ENCODE assay signal across 10 cellular contexts in the genomic region with DNA sequence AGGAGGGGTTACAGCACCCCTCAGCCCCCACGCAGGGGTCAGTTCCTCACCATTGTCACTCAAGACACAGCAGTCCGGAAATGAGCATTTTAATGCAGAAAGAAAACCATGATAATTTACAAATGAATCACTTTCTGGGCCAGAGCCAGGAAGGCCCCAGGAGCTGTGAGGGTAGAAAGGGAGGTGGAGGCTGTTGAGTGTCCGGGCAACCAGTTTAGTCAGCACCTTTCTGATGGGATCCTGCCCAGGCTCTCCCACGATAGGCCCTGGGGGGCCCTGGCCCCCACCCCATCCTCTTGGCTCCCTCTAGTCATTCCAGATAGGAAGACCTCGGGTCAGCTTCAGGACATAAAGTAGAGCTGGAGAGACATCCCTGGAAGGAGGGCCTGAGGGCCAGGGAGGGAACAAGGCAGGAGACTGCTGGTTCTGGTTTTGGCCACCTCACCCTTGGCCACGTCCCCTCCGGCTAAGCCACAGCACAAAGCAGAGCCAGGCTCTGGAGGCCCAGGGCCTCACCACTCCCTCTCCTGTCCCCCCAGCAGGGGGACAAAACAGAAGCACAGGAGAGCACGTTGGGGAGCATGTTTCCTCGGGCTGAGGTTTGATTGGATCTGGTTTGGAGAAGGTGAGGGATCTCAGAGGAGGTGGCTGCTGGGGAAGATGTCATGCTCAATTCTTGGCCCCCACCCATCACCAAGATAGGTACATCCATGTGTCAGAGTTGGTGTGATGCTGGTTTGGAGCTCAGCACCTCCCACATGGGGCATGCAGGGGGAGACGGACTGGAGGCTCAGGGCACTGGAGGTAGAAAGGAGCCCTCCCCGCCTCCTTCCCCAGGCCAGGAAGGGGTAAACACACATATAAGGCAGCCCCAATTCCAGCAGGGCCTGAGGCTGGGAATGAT. TPM values are rescaled to one million over a fixed set of nuclear protein-coding genes. Genes with fewer than 3 reads are reported as not detected.
DNase-seq lines count a peak whose midpoint lies in the region; ATAC-seq and TF ChIP-seq lines count a peak whose summit lies in the region.
"Had no signal": no experiment of that assay in that cellular context is flagged by ENCODE, and none has a peak within 500 bp of the region (broad histone marks: within the 10 kb centered on the region; RNA-seq: fewer than 3 reads in every experiment).

No MANE protein-coding gene starts in this region.

- peak overlapping the region; percentile 88 for H3K4me2 ChIP-seq in parathyroid adenoma (ENCODE audit: low read length)

- no peaks in the 10 kb centered on the region for H3K36me3 Mint-ChIP-seq in T-helper 2 cell treated with Interferon-gamma antibody and Interleukin-4, amounts not matched to agents 5 μg/mL and 100 μg/mL, for 36 hours (ENCODE audit: low read depth)
- H3K36me3 Mint-ChIP-seq in activated naive CD8-positive, alpha-beta T cell treated with anti-CD3 and anti-CD28 coated beads for 36 hours: no peaks in the 10 kb centered on the region
- H3K36me3 Mint-ChIP-seq in activated CD8-positive, alpha-beta T cell treated with anti-CD3 and anti-CD28 coated beads for 36 hours (ENCODE audit: low read depth): no peaks in the 10 kb centered on the region

- intact Hi-C loops in activated CD8-positive, alpha-beta T cell treated with anti-CD3 and anti-CD28 coated beads for 36 hours (cut with micrococcal nuclease): no loop called here

- TF ChIP-seq CTCF in RWPE1 (conservative IDR thresholded peaks at IDR 0.05; ENCODE audit: low read depth) (no peak), parathyroid adenoma (IDR thresholded peaks at IDR 0.05) (no peak)
- TF ChIP-seq CTCF in activated CD8-positive, alpha-beta T cell treated with anti-CD3 and anti-CD28 coated beads for 36 hours (IDR thresholded peaks at IDR 0.05): no peak

- H3K27me3 ChIP-seq in esophagus (ENCODE audit: control insufficient read depth in 1 of 2, insufficient read depth in 2 of 2, low read length in 2 of 2): no peaks in the 10 kb centered on the region
- H3K27me3 ChIP-seq in parathyroid adenoma (ENCODE audit: control insufficient read depth, insufficient read depth, low read length): no peaks in the 10 kb centered on the region

- no peaks in the 10 kb centered on the region for H3K79me2 ChIP-seq in parathyroid adenoma

- DNase-seq in EL (peak; percentile 96), RWPE1 (ENCODE audit: low spot score) (peak; percentile 96), nucleus accumbens (lab: John Stamatoyannopoulos, UW) (no peak)
- no peak for DNase-seq in T-helper 2 cell treated with Interferon-gamma antibody and Interleukin-4, amounts not matched to agents 5 μg/mL and 100 μg/mL, for 36 hours (ENCODE audit: low spot score)
- no peak for DNase-seq in activated naive CD8-positive, alpha-beta T cell treated with anti-CD3 and anti-CD28 coated beads for 36 hours
- no peak for DNase-seq in activated CD8-positive, alpha-beta T cell treated with anti-CD3 and anti-CD28 coated beads for 36 hours
- DNase-seq: MM.1S had no signal

- no peak overlapping the region for H2AFZ ChIP-seq in parathyroid adenoma

- H3K4me1 ChIP-seq in esophagus (ENCODE audit: control insufficient read depth in 2 of 2, insufficient read depth in 2 of 2, low read length in 1 of 2): peaks cover 2 to 19% of the 10 kb centered on the region in 2 donors
- H3K4me1 ChIP-seq in parathyroid adenoma: peaks cover 32% of the 10 kb centered on the region

- H3K9me3 Mint-ChIP-seq in T-helper 2 cell treated with Interferon-gamma antibody and Interleukin-4, amounts not matched to agents 5 μg/mL and 100 μg/mL, for 36 hours: no peaks in the 10 kb centered on the region
- no peaks in the 10 kb centered on the region for H3K9me3 Mint-ChIP-seq in activated naive CD8-positive, alpha-beta T cell treated with anti-CD3 and anti-CD28 coated beads for 36 hours
- H3K9me3 Mint-ChIP-seq in activated CD8-positive, alpha-beta T cell treated with anti-CD3 and anti-CD28 coated beads for 36 hours: no peaks in the 10 kb centered on the region

- WGBS in esophagus, 2 donors: 39 to 41% methylated on average over 11 of the region's 11 CpGs

- no peak overlapping the region for H3K27ac Mint-ChIP-seq in T-helper 2 cell treated with Interferon-gamma antibody and Interleukin-4, amounts not matched to agents 5 μg/mL and 100 μg/mL, for 36 hours
- no peak overlapping the region for H3K27ac Mint-ChIP-seq in activated naive CD8-positive, alpha-beta T cell treated with anti-CD3 and anti-CD28 coated beads for 36 hours
- H3K27ac Mint-ChIP-seq in activated CD8-positive, alpha-beta T cell treated with anti-CD3 and anti-CD28 coated beads for 36 hours: no peak overlapping the region

- H3K27me3 Mint-ChIP-seq in T-helper 2 cell treated with Interferon-gamma antibody and Interleukin-4, amounts not matched to agents 5 μg/mL and 100 μg/mL, for 36 hours (ENCODE audit: low read depth): no peaks in the 10 kb centered on the region
- no peaks in the 10 kb centered on the region for H3K27me3 Mint-ChIP-seq in activated naive CD8-positive, alpha-beta T cell treated with anti-CD3 and anti-CD28 coated beads for 36 hours
- no peaks in the 10 kb centered on the region for H3K27me3 Mint-ChIP-seq in activated CD8-positive, alpha-beta T cell treated with anti-CD3 and anti-CD28 coated beads for 36 hours

- H3K27ac ChIP-seq in RWPE1 (peak overlapping the region; percentile 89), esophagus (ENCODE audit: low read depth in 2 of 2, low read length in 1 of 2) (peak overlapping the region; percentile 13 to 44), parathyroid adenoma (peak overlapping the region; percentile 99)

- no peak overlapping the region for H3K4me3 Mint-ChIP-seq in T-helper 2 cell treated with Interferon-gamma antibody and Interleukin-4, amounts not matched to agents 5 μg/mL and 100 μg/mL, for 36 hours
- no peak overlapping the region for H3K4me3 Mint-ChIP-seq in activated naive CD8-positive, alpha-beta T cell treated with anti-CD3 and anti-CD28 coated beads for 36 hours
- H3K4me3 Mint-ChIP-seq in activated CD8-positive, alpha-beta T cell treated with anti-CD3 and anti-CD28 coated beads for 36 hours: no peak overlapping the region

- CTCF ChIA-PET in RWPE1 (lab: Yijun Ruan, JAX): interaction anchor here (0.6 to 5.5 kb wide), 13 partner anchors 16 to 270 kb away, joined by 3 to 163 read pairs (median 5); partner anchors contain the start of gene SOX13
- CTCF ChIA-PET in activated CD8-positive, alpha-beta T cell treated with anti-CD3 and anti-CD28 coated beads for 36 hours (lab: Charles Lee): interaction anchor here (0.6 to 5.5 kb wide), 6 partner anchors 8 to 272 kb away, joined by 3 to 67 read pairs (median 22); no protein-coding TSS in a partner anchor

- POLR2A ChIA-PET in RWPE1 (lab: Yijun Ruan, JAX; ENCODE audit: low non-redundant PET): no interaction called here
- POLR2A ChIA-PET in activated CD8-positive, alpha-beta T cell treated with anti-CD3 and anti-CD28 coated beads for 36 hours (lab: Charles Lee): interaction anchor here (1.3 kb wide), 1 partner anchor 268 kb away, joined by 4 read pairs; no protein-coding TSS in a partner anchor

- H3K4me1 Mint-ChIP-seq in T-helper 2 cell treated with Interferon-gamma antibody and Interleukin-4, amounts not matched to agents 5 μg/mL and 100 μg/mL, for 36 hours (ENCODE audit: low read depth): peaks cover 7% of the 10 kb centered on the region
- peaks cover 5% of the 10 kb centered on the region for H3K4me1 Mint-ChIP-seq in activated naive CD8-positive, alpha-beta T cell treated with anti-CD3 and anti-CD28 coated beads for 36 hours
- H3K4me1 Mint-ChIP-seq in activated CD8-positive, alpha-beta T cell treated with anti-CD3 and anti-CD28 coated beads for 36 hours (ENCODE audit: low read depth): peaks cover 5% of the 10 kb centered on the region

- no peak for ATAC-seq in activated CD8-positive, alpha-beta T cell treated with anti-CD3 and anti-CD28 coated beads for 36 hours

- H3K4me3 ChIP-seq in esophagus (ENCODE audit: low read depth in 1 of 2, low read length in 2 of 2) (no peak overlapping the region), parathyroid adenoma (ENCODE audit: low read depth, low read length) (peak overlapping the region; percentile 65)

- H3K9ac ChIP-seq in parathyroid adenoma: no peak overlapping the region

- H3K9me3 ChIP-seq in esophagus (ENCODE audit: control insufficient read depth in 2 of 2, insufficient read depth in 1 of 2, low read depth in 1 of 2, low read length in 1 of 2) (no peaks in the 10 kb centered on the region), parathyroid adenoma (ENCODE audit: control insufficient read depth, low read length) (no peaks in the 10 kb centered on the region)

- H3K36me3 ChIP-seq in esophagus (ENCODE audit: control insufficient read depth in 2 of 2, insufficient read depth in 2 of 2, low read length in 1 of 2): peaks cover 5 to 13% of the 10 kb centered on the region in 2 donors
- H3K36me3 ChIP-seq in parathyroid adenoma (ENCODE audit: control insufficient read depth, insufficient read depth, low read length): no peaks in the 10 kb centered on the region

RNA-seq across cellular contexts. Expression of gene ETNK2, which starts 20.6 kb away (rescaled TPM):
- polyA plus RNA-seq in esophagus: 10 to 100 TPM in 1 of 2 donors, 1 to 10 TPM in 1; 9.5 to 16.1 TPM
- 1 to 10 TPM; 1.5 to 1.7 TPM for total RNA-seq in activated naive CD8-positive, alpha-beta T cell treated with anti-CD3 and anti-CD28 coated beads for 36 hours
- 1 to 10 TPM; 1.3 to 1.4 TPM for total RNA-seq in activated CD8-positive, alpha-beta T cell treated with anti-CD3 and anti-CD28 coated beads for 36 hours

RNA-seq across cellular contexts. Expression of gene REN, which starts 34.9 kb away (rescaled TPM):
- under 1 TPM; 0.18 to 0.27 TPM for polyA plus RNA-seq in esophagus
- not detected for total RNA-seq in activated naive CD8-positive, alpha-beta T cell treated with anti-CD3 and anti-CD28 coated beads for 36 hours
- total RNA-seq in activated CD8-positive, alpha-beta T cell treated with anti-CD3 and anti-CD28 coated beads for 36 hours: not detected
- total RNA-seq: mucosa of gallbladder had no signal

RNA-seq across cellular contexts. Expression of gene SOX13, which starts 58.3 kb away (rescaled TPM):
- polyA plus RNA-seq in esophagus: 10 to 100 TPM in 1 of 2 donors, 1 to 10 TPM in 1; 6.9 to 10.4 TPM
- not detected for total RNA-seq in activated naive CD8-positive, alpha-beta T cell treated with anti-CD3 and anti-CD28 coated beads for 36 hours
- 1 to 10 TPM; 1.6 to 1.7 TPM for total RNA-seq in activated CD8-positive, alpha-beta T cell treated with anti-CD3 and anti-CD28 coated beads for 36 hours

Comparison
In these comparisons a context has a peak if more than half of its experiments do, and no peak if none do; other contexts are left out.
1. DNase-seq: peak in EL (single experiment) and RWPE1 (single experiment); none in nucleus accumbens (0 of 56), T-helper 2 cell treated with Interferon-gamma antibody and Interleukin-4, amounts not matched to agents 5 μg/mL and 100 μg/mL, for 36 hours (single experiment), activated naive CD8-positive, alpha-beta T cell treated with anti-CD3 and anti-CD28 coated beads for 36 hours (single experiment) and activated CD8-positive, alpha-beta T cell treated with anti-CD3 and anti-CD28 coated beads for 36 hours (single experiment).
2. H3K27ac ChIP-seq: peak in every context shown above with its lines; median percentile 99 in parathyroid adenoma; 89 in RWPE1; 28 in esophagus.